In genomic region chr15:78564743-78565096, GRCh38 we compare ENCODE assay signal across 8 cellular contexts. TPM values are rescaled to one million over a fixed set of nuclear protein-coding genes. Genes with fewer than 3 reads are reported as not detected.
A peak's percentile ranks its signal among the peaks of the same experiment; 100 is the strongest.
DNase-seq lines count a peak whose midpoint lies in the region; ATAC-seq and TF ChIP-seq lines count a peak whose summit lies in the region.

No MANE protein-coding gene starts in this region.

- no peak for ATAC-seq in CD4-positive, CD25-positive, alpha-beta regulatory T cell (ENCODE audit: low read depth in 2 of 2)
- no peak for ATAC-seq in GM21737 (IDR thresholded peaks at IDR 0.05; ENCODE audit: unreplicated experiment)
- no peak for ATAC-seq in foreskin keratinocyte

- no peak overlapping the region for H2BK120ac ChIP-seq in H9 (ENCODE audit: low read depth, low read length, poor library complexity, severe bottlenecking)

- H3K4me2 ChIP-seq in H9 (ENCODE audit: insufficient read depth, insufficient read length, low read length) = peak overlapping the region; percentile 44

- no peak overlapping the region for H3K23ac ChIP-seq in H9 (ENCODE audit: insufficient read length, low read depth, low read length)

- H2AFZ ChIP-seq in H9 (ENCODE audit: low read length) = peak overlapping the region; percentile 23

- no peaks in the 10 kb centered on the region for H3K9me3 Mint-ChIP-seq in CD4-positive, CD25-positive, alpha-beta regulatory T cell
- H3K9me3 Mint-ChIP-seq in H9 = no peaks in the 10 kb centered on the region

- peaks cover 19% of the 10 kb centered on the region for H3K4me1 ChIP-seq in CD4-positive, CD25-positive, alpha-beta regulatory T cell (ENCODE audit: control insufficient read depth, insufficient read depth, low read length, poor library complexity, severe bottlenecking)
- H3K4me1 ChIP-seq in H9 (ENCODE audit: insufficient read depth, low read length) (no peaks in the 10 kb centered on the region), mucosa of stomach (ENCODE audit: control insufficient read depth, insufficient read depth, low read length) (peaks cover 12% of the 10 kb centered on the region), foreskin keratinocyte (peaks cover 3% of the 10 kb centered on the region)

- H3K36me3 Mint-ChIP-seq in CD4-positive, CD25-positive, alpha-beta regulatory T cell = no peaks in the 10 kb centered on the region
- H3K36me3 Mint-ChIP-seq in H9 (ENCODE audit: insufficient read depth in 1 of 3, low read depth in 3 of 3) = peaks cover 0 to 3% (median 1%) of the 10 kb centered on the region in 3 experiments; a peak in 3 of 7 replicates

- WGBS in H9 (ENCODE audit: extremely low coverage, insufficient read length, low lambda C conversion rate) = no CpG with 5 or more reads among the region's 11 CpGs

- peak overlapping the region; percentile 81 to 97 (median 90) for H3K4me3 Mint-ChIP-seq in CD4-positive, CD25-positive, alpha-beta regulatory T cell
- peak overlapping the region; percentile 80 to 98 for H3K4me3 Mint-ChIP-seq in H9

- H3K56ac ChIP-seq in H9 (ENCODE audit: insufficient read length, low read depth, low read length) = no peak overlapping the region

- no peaks in the 10 kb centered on the region for H3K9me3 ChIP-seq in CD4-positive, CD25-positive, alpha-beta regulatory T cell (ENCODE audit: control insufficient read depth in 2 of 2, low read length in 2 of 2)
- no peaks in the 10 kb centered on the region for H3K9me3 ChIP-seq in H9 (ENCODE audit: control insufficient read depth, low read depth, low read length)
- H3K9me3 ChIP-seq in WERI-Rb-1 (ENCODE audit: severe bottlenecking) = no peaks in the 10 kb centered on the region
- H3K9me3 ChIP-seq in mucosa of stomach (ENCODE audit: control insufficient read depth, low read length) = no peaks in the 10 kb centered on the region

- no peak overlapping the region for H3K14ac ChIP-seq in H9 (ENCODE audit: insufficient read depth, low read length)

- peaks cover 6% of the 10 kb centered on the region for H3K23me2 ChIP-seq in H9 (ENCODE audit: insufficient read length, low read depth, low read length, poor library complexity, severe bottlenecking)

- peak overlapping the region in 2 of 3 donors; percentile 78 to 84 for H3K27ac Mint-ChIP-seq in CD4-positive, CD25-positive, alpha-beta regulatory T cell
- no peak overlapping the region for H3K27ac Mint-ChIP-seq in H9

- H3K79me1 ChIP-seq in H9 (ENCODE audit: insufficient read depth, low read depth, low read length, poor library complexity, severe bottlenecking) = no peaks in the 10 kb centered on the region

- peak overlapping the region; percentile 41 for H3K4me3 ChIP-seq in CD4-positive, CD25-positive, alpha-beta regulatory T cell (ENCODE audit: low read depth, low read length)
- peak overlapping the region; percentile 46 for H3K4me3 ChIP-seq in WERI-Rb-1 (ENCODE audit: low read depth, low read length)
- no peak overlapping the region for H3K4me3 ChIP-seq in mucosa of stomach (ENCODE audit: low read length)

- H2BK15ac ChIP-seq in H9 (ENCODE audit: low read depth, low read length) = no peak overlapping the region

- no peak overlapping the region for H3T11ph ChIP-seq in H9 (ENCODE audit: low read length)

- no peak overlapping the region for H4K5ac ChIP-seq in H9 (ENCODE audit: insufficient read length, low read depth, low read length)

- peaks cover 16% of the 10 kb centered on the region for H3K27me3 Mint-ChIP-seq in CD4-positive, CD25-positive, alpha-beta regulatory T cell
- H3K27me3 Mint-ChIP-seq in H9 (ENCODE audit: low read depth) = no peaks in the 10 kb centered on the region; the same call in 1 of the 2 replicates

- no peak overlapping the region for H3K18ac ChIP-seq in H9 (ENCODE audit: insufficient read length, low read depth, low read length)

- no peak overlapping the region for H2BK12ac ChIP-seq in H9 (ENCODE audit: insufficient read length, low read depth, low read length)

- H4K20me1 ChIP-seq in H9 (ENCODE audit: control insufficient read depth, insufficient read depth, insufficient read length) = no peaks in the 10 kb centered on the region

- H3K4me1 Mint-ChIP-seq in CD4-positive, CD25-positive, alpha-beta regulatory T cell = peaks cover 6 to 24% (median 18%) of the 10 kb centered on the region in 4 donors
- H3K4me1 Mint-ChIP-seq in H9 = peaks cover 28% of the 10 kb centered on the region in 2 experiments

- no peak overlapping the region for H4K91ac ChIP-seq in H9 (ENCODE audit: insufficient read length, low read depth, low read length)

- no peaks in the 10 kb centered on the region for H3K36me3 ChIP-seq in CD4-positive, CD25-positive, alpha-beta regulatory T cell (ENCODE audit: control insufficient read depth, insufficient read depth, low read length)
- H3K36me3 ChIP-seq in WERI-Rb-1 = no peaks in the 10 kb centered on the region
- H3K36me3 ChIP-seq in mucosa of stomach (ENCODE audit: control insufficient read depth, insufficient read depth, low read length) = no peaks in the 10 kb centered on the region

- DNase-seq in CD4-positive, CD25-positive, alpha-beta regulatory T cell = no peak
- no peak for DNase-seq in H9
- DNase-seq in WERI-Rb-1 = no peak
- DNase-seq in NCI-H1417 (lab: John Stamatoyannopoulos, UW) = no peak
- DNase-seq in foreskin keratinocyte = no peak
- no peak for DNase-seq in SHP77 treated with DMSO at 0.1 percent for 48 hours (lab: John Stamatoyannopoulos, UW)

- no peaks in the 10 kb centered on the region for H3K27me3 ChIP-seq in CD4-positive, CD25-positive, alpha-beta regulatory T cell (ENCODE audit: control insufficient read depth, insufficient read depth, low read length)
- no peaks in the 10 kb centered on the region for H3K27me3 ChIP-seq in H9 (ENCODE audit: insufficient read depth, low read length)
- H3K27me3 ChIP-seq in WERI-Rb-1 (ENCODE audit: insufficient read depth, low read depth, severe bottlenecking) = no peaks in the 10 kb centered on the region
- H3K27me3 ChIP-seq in mucosa of stomach (ENCODE audit: control insufficient read depth, insufficient read depth, low read length) = peaks cover 9% of the 10 kb centered on the region
- H3K27me3 ChIP-seq in foreskin keratinocyte = no peaks in the 10 kb centered on the region

- no peak overlapping the region for H2AK5ac ChIP-seq in H9 (ENCODE audit: insufficient read length, low read length)

- no peak overlapping the region for H3K27ac ChIP-seq in CD4-positive, CD25-positive, alpha-beta regulatory T cell (ENCODE audit: insufficient read depth, low read length, poor library complexity, severe bottlenecking)
- H3K27ac ChIP-seq in H9 (ENCODE audit: insufficient read length, low read depth, low read length) (no peak overlapping the region), WERI-Rb-1 (peak overlapping the region; percentile 55), foreskin keratinocyte (no peak overlapping the region)

- H3K9ac ChIP-seq in H9 (ENCODE audit: extremely low read depth, insufficient read length, low read length) (no peak overlapping the region), mucosa of stomach (ENCODE audit: low read length) (peak overlapping the region; percentile 59)

- H2BK20ac ChIP-seq in H9 (ENCODE audit: low read depth, low read length, poor library complexity, severe bottlenecking) = no peak overlapping the region

- 0 out of 2 replicates have a peak, but pooled peaks cover 3% of the 10 kb centered on the region for H3K79me2 ChIP-seq in H9 (ENCODE audit: insufficient read depth, low read length)

- H4K8ac ChIP-seq in H9 (replicated peaks; ENCODE audit: insufficient read length, low read depth, low read length) = no peak overlapping the region

- no peak overlapping the region for H2BK5ac ChIP-seq in H9 (ENCODE audit: insufficient read length, low read length)

- TF ChIP-seq CTCF in H9 (conservative IDR thresholded peaks at IDR 0.05) (no peak), WERI-Rb-1 (IDR thresholded peaks at IDR 0.05; ENCODE audit: low read depth, low read length) (no peak), foreskin keratinocyte (conservative IDR thresholded peaks at IDR 0.05) (no peak)

- H3K4ac ChIP-seq in H9 (ENCODE audit: low read depth, low read length) = no peak overlapping the region

RNA-seq across cellular contexts. Expression of gene CHRNA5, which starts 0.6 kb away (rescaled TPM):
- 0.94 TPM for total RNA-seq in CD4-positive, CD25-positive, alpha-beta regulatory T cell
- polyA plus RNA-seq in CD4-positive, CD25-positive, alpha-beta regulatory T cell = 1 to 10 TPM in 1 of 4 donors, under 1 TPM in 2, not detected in 1; 0.08 to 2.0 (median 0.29) TPM
- total RNA-seq in H9 (2021) = 16.5 and 21.6 TPM in 2 replicates
- total RNA-seq in foreskin keratinocyte = 12.0 and 13.0 TPM in 2 replicates
- 10.0 and 12.0 TPM in 2 replicates for polyA plus RNA-seq in foreskin keratinocyte

RNA-seq across cellular contexts. Expression of gene PSMA4, which starts 24.5 kb away (rescaled TPM):
- 102 TPM for total RNA-seq in CD4-positive, CD25-positive, alpha-beta regulatory T cell
- polyA plus RNA-seq in CD4-positive, CD25-positive, alpha-beta regulatory T cell = 100 to 1,000 TPM; 249 to 331 (median 291) TPM
- 333 and 335 TPM in 2 replicates for total RNA-seq in H9 (2021)
- 230 and 242 TPM in 2 replicates for total RNA-seq in foreskin keratinocyte
- polyA plus RNA-seq in foreskin keratinocyte = 216 and 251 TPM in 2 replicates

RNA-seq across cellular contexts. Expression of gene CHRNA3, which starts 56.1 kb away (rescaled TPM):
- not detected for total RNA-seq in CD4-positive, CD25-positive, alpha-beta regulatory T cell
- polyA plus RNA-seq in CD4-positive, CD25-positive, alpha-beta regulatory T cell = under 1 TPM in 2 of 4 donors, not detected in 2; 0.13 to 0.52 TPM
- total RNA-seq in H9 (2021) (0.81 and 1.1 TPM in 2 replicates), foreskin keratinocyte (not detected in 2 replicates)
- not detected in 2 replicates for polyA plus RNA-seq in foreskin keratinocyte

RNA-seq across cellular contexts. Expression of gene HYKK, which starts 57.3 kb away (rescaled TPM):
- total RNA-seq in CD4-positive, CD25-positive, alpha-beta regulatory T cell = 1.6 TPM
- 1 to 10 TPM; 2.6 to 4.1 (median 3.3) TPM for polyA plus RNA-seq in CD4-positive, CD25-positive, alpha-beta regulatory T cell
- 2.4 and 3.1 TPM in 2 replicates for total RNA-seq in H9 (2021)
- total RNA-seq in foreskin keratinocyte = 1.7 and 2.4 TPM in 2 replicates
- polyA plus RNA-seq in foreskin keratinocyte = 1.1 and 1.5 TPM in 2 replicates

Comparison
In these comparisons a context has a peak if more than half of its experiments do, and no peak if none do; other contexts are left out.
1. H3K27ac Mint-ChIP-seq: peak in CD4-positive, CD25-positive, alpha-beta regulatory T cell (2 of 3); none in H9 (0 of 3).